1 cellular context compared by ENCODE assay signal in the genomic region with DNA sequence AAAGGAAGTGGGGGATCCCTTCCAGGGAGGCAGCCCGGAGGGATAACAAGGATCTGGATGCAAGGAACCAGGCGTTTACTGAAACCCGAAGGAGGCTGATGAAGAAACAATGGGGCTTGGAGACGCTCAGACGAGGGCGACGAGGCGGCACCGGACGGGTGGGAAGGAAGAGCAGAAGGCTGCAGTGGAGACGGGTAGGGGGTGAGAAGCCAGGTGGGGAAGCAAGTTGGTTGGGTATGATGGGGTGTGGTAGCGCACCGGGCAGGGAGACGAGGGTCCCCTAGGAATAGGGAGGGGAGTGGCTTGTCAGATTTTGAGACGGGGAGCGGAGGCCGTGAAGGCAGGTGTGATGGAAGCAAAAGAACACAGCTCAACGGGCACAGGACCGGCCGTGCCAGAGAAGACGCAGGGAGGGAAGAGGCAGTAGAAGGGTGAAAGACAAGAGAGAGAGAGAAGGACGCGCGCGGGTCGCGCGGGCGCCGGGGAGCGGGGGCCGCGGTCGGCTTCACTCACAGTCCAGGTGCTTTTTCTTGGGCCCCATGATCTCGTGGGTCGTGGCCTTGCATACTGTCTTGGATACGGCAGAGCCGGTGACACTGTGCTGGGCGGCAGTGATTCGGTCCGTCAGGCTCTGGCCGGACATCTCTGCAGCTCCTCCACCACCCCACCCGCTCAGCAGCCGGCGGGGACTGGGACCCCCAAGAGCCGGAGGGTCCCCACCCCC.
A peak's percentile ranks its signal among the peaks of the same experiment; 100 is the strongest.
TF ChIP-seq lines count a peak whose summit lies in the region.

No MANE protein-coding gene starts in this region.

TF ChIP-seq in HepG2, 621 proteins besides CTCF, POLR2A, EP300 and RAD21 (continued from another document):
- TF ChIP-seq ZNF777 (CRISPR knock-in tag; IDR thresholded peaks at IDR 0.05), result 0 out of 2 replicates have a peak, but pooled peaks have one; percentile 55
- TF ChIP-seq ZNF232 (CRISPR knock-in tag; IDR thresholded peaks at IDR 0.05; ENCODE audit: borderline replicate concordance), result 0 out of 2 replicates have a peak, but pooled peaks have one; percentile 56
- TF ChIP-seq ZNF510 (CRISPR knock-in tag; IDR thresholded peaks at IDR 0.05; ENCODE audit: low read depth), result peak; percentile 35; the same call in 1 of the 2 replicates
- no peak for TF ChIP-seq ATM (IDR thresholded peaks at IDR 0.05; ENCODE audit: borderline replicate concordance)
- TF ChIP-seq HOXA9 (CRISPR knock-in tag; IDR thresholded peaks at IDR 0.05; ENCODE audit: borderline replicate concordance), result peak; percentile 40; the same call in 1 of the 2 replicates
- TF ChIP-seq NKX3-1 (CRISPR knock-in tag; IDR thresholded peaks at IDR 0.05), result 0 out of 2 replicates have a peak, but pooled peaks have one; percentile 57
- TF ChIP-seq ELF3 (CRISPR knock-in tag; IDR thresholded peaks at IDR 0.05), result no peak
- no peak for TF ChIP-seq CEBPG (CRISPR knock-in tag; IDR thresholded peaks at IDR 0.05)
- TF ChIP-seq NRL (CRISPR knock-in tag; IDR thresholded peaks at IDR 0.05; ENCODE audit: borderline replicate concordance), result 0 out of 2 replicates have a peak, but pooled peaks have one; percentile 32
- peak; percentile 16 for TF ChIP-seq AGO1 (IDR thresholded peaks at IDR 0.05; ENCODE audit: low read depth, low read length, poor library complexity, severe bottlenecking)
- TF ChIP-seq AGO2 (optimal IDR thresholded peaks at IDR 0.05; ENCODE audit: low read depth, low read length), result peak; percentile 81
- no peak for TF ChIP-seq YEATS2 (CRISPR knock-in tag; IDR thresholded peaks at IDR 0.05; ENCODE audit: borderline replicate concordance)
- TF ChIP-seq BRD4 (CRISPR knock-in tag; IDR thresholded peaks at IDR 0.05), result 0 out of 2 replicates have a peak, but pooled peaks have one; percentile 24
- TF ChIP-seq ZKSCAN5 (CRISPR knock-in tag; IDR thresholded peaks at IDR 0.05), result no peak
- no peak for TF ChIP-seq RXRB (CRISPR knock-in tag; IDR thresholded peaks at IDR 0.05; ENCODE audit: borderline replicate concordance)
- TF ChIP-seq ZBTB2 (CRISPR knock-in tag; IDR thresholded peaks at IDR 0.05; ENCODE audit: low read depth), result no peak
- TF ChIP-seq, protein P1, sequence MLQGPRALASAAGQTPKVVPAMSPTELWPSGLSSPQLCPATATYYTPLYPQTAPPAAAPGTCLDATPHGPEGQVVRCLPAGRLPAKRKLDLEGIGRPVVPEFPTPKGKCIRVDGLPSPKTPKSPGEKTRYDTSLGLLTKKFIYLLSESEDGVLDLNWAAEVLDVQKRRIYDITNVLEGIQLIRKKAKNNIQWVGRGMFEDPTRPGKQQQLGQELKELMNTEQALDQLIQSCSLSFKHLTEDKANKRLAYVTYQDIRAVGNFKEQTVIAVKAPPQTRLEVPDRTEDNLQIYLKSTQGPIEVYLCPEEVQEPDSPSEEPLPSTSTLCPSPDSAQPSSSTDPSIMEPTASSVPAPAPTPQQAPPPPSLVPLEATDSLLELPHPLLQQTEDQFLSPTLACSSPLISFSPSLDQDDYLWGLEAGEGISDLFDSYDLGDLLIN (CRISPR knock-in tag; IDR thresholded peaks at IDR 0.05; ENCODE audit: borderline replicate concordance), result no peak
- no peak for TF ChIP-seq LRRFIP1 (CRISPR knock-in tag; conservative IDR thresholded peaks at IDR 0.05)
- TF ChIP-seq ZZZ3 (CRISPR knock-in tag; IDR thresholded peaks at IDR 0.05; ENCODE audit: borderline replicate concordance), result 0 out of 2 replicates have a peak, but pooled peaks have one; percentile 23
- peak; percentile 22; the same call in 1 of the 2 replicates for TF ChIP-seq RBFOX2 (IDR thresholded peaks at IDR 0.05; ENCODE audit: low read depth, low read length)
- 0 out of 2 replicates have a peak, but pooled peaks have one; percentile 20 for TF ChIP-seq ZMYM4 (CRISPR knock-in tag; IDR thresholded peaks at IDR 0.05)
- TF ChIP-seq JUNB (CRISPR knock-in tag; IDR thresholded peaks at IDR 0.05; ENCODE audit: borderline replicate concordance), result 0 out of 2 replicates have a peak, but pooled peaks have one; percentile 59
- no peak for TF ChIP-seq CERS6 (CRISPR knock-in tag; IDR thresholded peaks at IDR 0.05)
- peak; percentile 30 for TF ChIP-seq SRSF1 (optimal IDR thresholded peaks at IDR 0.05; ENCODE audit: low read depth, low read length)
- 0 out of 2 replicates have a peak, but pooled peaks have one; percentile 18 for TF ChIP-seq PAXIP1 (CRISPR knock-in tag; conservative IDR thresholded peaks at IDR 0.05)
- TF ChIP-seq ZNF543 (CRISPR knock-in tag; IDR thresholded peaks at IDR 0.05), result peak; percentile 12; the same call in 1 of the 2 replicates
- TF ChIP-seq ZSCAN21 (CRISPR knock-in tag; IDR thresholded peaks at IDR 0.05; ENCODE audit: borderline replicate concordance), result 0 out of 2 replicates have a peak, but pooled peaks have one; percentile 3
- 0 out of 2 replicates have a peak, but pooled peaks have one; percentile 11 for TF ChIP-seq RFXAP (CRISPR knock-in tag; IDR thresholded peaks at IDR 0.05; ENCODE audit: borderline replicate concordance)
- TF ChIP-seq ATF5 (CRISPR knock-in tag; IDR thresholded peaks at IDR 0.05; ENCODE audit: low read depth), result no peak
